ENCODE assay signal across 8 cellular contexts in the genomic region with DNA sequence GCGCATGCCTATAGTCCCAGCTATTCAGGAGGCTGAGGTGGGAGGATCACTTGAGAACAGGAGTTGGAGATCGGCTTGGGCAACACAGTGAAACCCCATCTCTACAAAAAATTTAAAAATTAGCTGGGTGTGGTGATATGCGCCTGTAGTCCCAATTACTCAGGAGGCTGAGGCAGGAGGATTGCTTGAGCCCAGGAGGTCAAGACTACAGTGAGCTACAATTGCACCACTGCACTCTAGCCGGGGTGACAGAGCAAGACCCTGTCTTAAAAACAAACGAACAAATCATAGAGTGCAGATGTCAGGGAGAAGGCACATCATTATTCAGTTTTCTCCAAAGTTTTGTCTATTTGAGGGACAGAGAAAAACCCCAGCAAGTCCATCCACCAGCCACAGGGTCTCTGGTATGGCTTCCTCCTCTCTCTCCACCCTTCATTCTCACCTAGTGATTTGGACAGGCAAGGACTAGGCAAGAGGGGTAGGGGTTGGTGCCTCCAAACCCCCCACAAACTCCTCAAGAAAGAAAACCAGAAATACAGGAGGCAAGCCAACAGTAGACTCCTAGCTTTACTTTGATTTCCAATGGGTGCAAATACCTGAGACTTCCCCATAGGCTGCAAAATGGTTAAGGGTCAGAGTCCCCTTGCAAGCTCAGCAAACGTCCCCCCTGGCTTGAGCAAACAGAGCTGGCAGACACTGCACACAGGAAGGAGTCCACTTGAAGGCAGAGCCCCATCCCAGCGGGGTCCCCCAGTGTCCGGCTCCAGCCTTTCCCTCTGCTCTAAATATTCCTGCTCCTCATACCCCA. TPM values are rescaled to one million over a fixed set of nuclear protein-coding genes. Genes with fewer than 3 reads are reported as not detected.
DNase-seq lines count a peak whose midpoint lies in the region; ATAC-seq and TF ChIP-seq lines count a peak whose summit lies in the region.

No MANE protein-coding gene starts in this region.

- peak overlapping the region; percentile 76 for H3K4me3 Mint-ChIP-seq in activated T-helper 17 cell treated with anti-CD3 and anti-CD28 coated beads, Interleukin-2, amount 50 U/mL, for 72 hours

- ATAC-seq in heart left ventricle = no peak
- ATAC-seq in Right ventricle myocardium superior (ENCODE audit: poor library complexity) = no peak
- ATAC-seq in activated T-helper 17 cell treated with anti-CD3 and anti-CD28 coated beads, Interleukin-2, amount 50 U/mL, for 72 hours (replicated peaks) = no peak
- ATAC-seq in lower lobe of right lung = no peak
- ATAC-seq in upper lobe of left lung (ENCODE audit: low FRiP score in 2 of 2) = no peak

- H3K4me1 Mint-ChIP-seq in activated T-helper 17 cell treated with anti-CD3 and anti-CD28 coated beads, Interleukin-2, amount 50 U/mL, for 72 hours = peaks cover 40% of the 10 kb centered on the region

- intact Hi-C loops in heart left ventricle (cut with DNase I) (loop anchor here in 9 of 10 donors (1.0 to 2.0 kb wide), 3 partner anchors 38 to 65 kb away; partner anchors contain the start of genes PXN (in 8 of the 9) and RNU4-1 (in 1 of the 9)), Right ventricle myocardium superior (cut with DNase I) (no loop called here), lower lobe of right lung (cut with DNase I) (loop anchor here (5.0 kb wide), 1 partner anchor 40 kb away; the partner anchor contains the start of gene PXN), tibial artery (cut with DNase I; ENCODE audit: low total_unique reads) (loop anchor here (2.0 kb wide), 1 partner anchor 37 kb away; the partner anchor contains the start of gene PXN)

- no peak for TF ChIP-seq EP300 in upper lobe of left lung (IDR thresholded peaks at IDR 0.05)

- H3K9me3 ChIP-seq in heart left ventricle (no peaks in the 10 kb centered on the region), lower lobe of right lung (no peaks in the 10 kb centered on the region), upper lobe of left lung (no peaks in the 10 kb centered on the region), tibial artery (no peaks in the 10 kb centered on the region)

- H3K27me3 Mint-ChIP-seq in activated T-helper 17 cell treated with anti-CD3 and anti-CD28 coated beads, Interleukin-2, amount 50 U/mL, for 72 hours = no peaks in the 10 kb centered on the region

- peaks cover 23% of the 10 kb centered on the region for H3K36me3 Mint-ChIP-seq in activated T-helper 17 cell treated with anti-CD3 and anti-CD28 coated beads, Interleukin-2, amount 50 U/mL, for 72 hours (ENCODE audit: low read depth)

- DNase-seq in heart left ventricle (no peak), Right ventricle myocardium superior (no peak), lower lobe of right lung (no peak), upper lobe of left lung (no peak), tibial artery (no peak), MV-4-11 (lab: John Stamatoyannopoulos, UW) (no peak)
- DNase-seq in activated CD4-positive, CD25-positive, alpha-beta regulatory T cell (lab: John Stamatoyannopoulos, UW) = no peak

- H3K4me3 ChIP-seq in heart left ventricle = no peak overlapping the region
- peak overlapping the region; percentile 33 for H3K4me3 ChIP-seq in lower lobe of right lung
- H3K4me3 ChIP-seq in upper lobe of left lung = no peak overlapping the region
- H3K4me3 ChIP-seq in tibial artery = no peak overlapping the region

- H3K4me1 ChIP-seq in heart left ventricle (peaks cover 42 to 85% (median 78%) of the 10 kb centered on the region in 12 donors), lower lobe of right lung (peaks cover 89% of the 10 kb centered on the region), upper lobe of left lung (peaks cover 83 to 91% (median 85%) of the 10 kb centered on the region in 4 donors), tibial artery (peaks cover 27 to 72% (median 63%) of the 10 kb centered on the region in 4 donors)

- peak overlapping the region in 9 of 12 donors; percentile 4 to 96 (median 92) for H3K27ac ChIP-seq in heart left ventricle
- peak overlapping the region; percentile 88 for H3K27ac ChIP-seq in lower lobe of right lung
- H3K27ac ChIP-seq in upper lobe of left lung = peak overlapping the region; percentile 91 to 93 (median 92)
- no peak overlapping the region for H3K27ac ChIP-seq in tibial artery

- H3K27me3 ChIP-seq in heart left ventricle (no peaks in the 10 kb centered on the region), lower lobe of right lung (ENCODE audit: low read depth) (no peaks in the 10 kb centered on the region), upper lobe of left lung (no peaks in the 10 kb centered on the region), tibial artery (no peaks in the 10 kb centered on the region)

- TF ChIP-seq CTCF in heart left ventricle (IDR thresholded peaks at IDR 0.05) (no peak), lower lobe of right lung (IDR thresholded peaks at IDR 0.05) (no peak), upper lobe of left lung (IDR thresholded peaks at IDR 0.05) (no peak), tibial artery (IDR thresholded peaks at IDR 0.05) (no peak)

- no peaks in the 10 kb centered on the region for H3K9me3 Mint-ChIP-seq in activated T-helper 17 cell treated with anti-CD3 and anti-CD28 coated beads, Interleukin-2, amount 50 U/mL, for 72 hours

- H3K27ac Mint-ChIP-seq in activated T-helper 17 cell treated with anti-CD3 and anti-CD28 coated beads, Interleukin-2, amount 50 U/mL, for 72 hours = peak overlapping the region; percentile 75

- no peak for TF ChIP-seq POLR2A in heart left ventricle (IDR thresholded peaks at IDR 0.05)
- TF ChIP-seq POLR2A in upper lobe of left lung (IDR thresholded peaks at IDR 0.05) = no peak

- 69 to 78% (median 74%) methylated on average over 7 to 8 of the region's 8 CpGs for WGBS in heart left ventricle, 4 donors
- 67 to 78% methylated on average over 6 to 8 of the region's 8 CpGs for WGBS in upper lobe of left lung, 2 donors

- H3K36me3 ChIP-seq in heart left ventricle = peaks cover 0 to 42% (median 26%) of the 10 kb centered on the region in 9 donors
- H3K36me3 ChIP-seq in lower lobe of right lung = peaks cover 32% of the 10 kb centered on the region
- peaks cover 5 to 31% (median 17%) of the 10 kb centered on the region in 4 donors for H3K36me3 ChIP-seq in upper lobe of left lung
- peaks cover 15 to 29% (median 18%) of the 10 kb centered on the region in 3 donors for H3K36me3 ChIP-seq in tibial artery

RNA-seq across cellular contexts. Expression of gene RPLP0, which starts 26.5 kb away (rescaled TPM):
- total RNA-seq in heart left ventricle = 1,000 to 10,000 TPM in 3 of 9 donors, 100 to 1,000 TPM in 6; 487 to 1,330 (median 861) TPM
- 1,000 to 10,000 TPM in 1 of 2 donors, 100 to 1,000 TPM in 1; 692 to 3,248 TPM for polyA plus RNA-seq in heart left ventricle
- 693 TPM for total RNA-seq in Right ventricle myocardium superior
- total RNA-seq in activated T-helper 17 cell treated with anti-CD3 and anti-CD28 coated beads, Interleukin-2, amount 50 U/mL, for 72 hours = 1,000 to 10,000 TPM; 3,687 to 4,380 TPM
- total RNA-seq in lower lobe of right lung = 1,285 TPM
- 1,000 to 10,000 TPM; 1,008 to 2,508 (median 1,628) TPM for total RNA-seq in upper lobe of left lung

RNA-seq across cellular contexts. Expression of gene GCN1, which starts 32.9 kb away (rescaled TPM):
- 10 to 100 TPM; 24.4 to 51.7 (median 34.6) TPM for total RNA-seq in heart left ventricle
- 10 to 100 TPM in 1 of 2 donors, 1 to 10 TPM in 1; 7.2 to 26.7 TPM for polyA plus RNA-seq in heart left ventricle
- 30.5 TPM for total RNA-seq in Right ventricle myocardium superior
- 100 to 1,000 TPM in 1 of 2 donors, 10 to 100 TPM in 1; 94.4 to 177 TPM for total RNA-seq in activated T-helper 17 cell treated with anti-CD3 and anti-CD28 coated beads, Interleukin-2, amount 50 U/mL, for 72 hours
- 73.6 TPM for total RNA-seq in lower lobe of right lung
- 100 to 1,000 TPM in 1 of 6 donors, 10 to 100 TPM in 5; 48.1 to 140 (median 69.6) TPM for total RNA-seq in upper lobe of left lung

RNA-seq across cellular contexts. Expression of gene PXN, which starts 38.1 kb away (rescaled TPM):
- total RNA-seq in heart left ventricle = 100 to 1,000 TPM in 1 of 9 donors, 10 to 100 TPM in 8; 34.3 to 103 (median 69.9) TPM
- 10 to 100 TPM; 58.7 to 90.5 TPM for polyA plus RNA-seq in heart left ventricle
- 47.1 TPM for total RNA-seq in Right ventricle myocardium superior
- 10 to 100 TPM; 44.8 to 65.5 TPM for total RNA-seq in activated T-helper 17 cell treated with anti-CD3 and anti-CD28 coated beads, Interleukin-2, amount 50 U/mL, for 72 hours
- total RNA-seq in lower lobe of right lung = 105 TPM
- 100 to 1,000 TPM in 4 of 6 donors, 10 to 100 TPM in 2; 67.8 to 210 (median 116) TPM for total RNA-seq in upper lobe of left lung

Comparison
In these comparisons a context has a peak if more than half of its experiments do, and no peak if none do; other contexts are left out.
1. H3K27ac ChIP-seq: peak in heart left ventricle (9 of 12), lower lobe of right lung (single experiment) and upper lobe of left lung (4 of 4); none in tibial artery (0 of 2).